ENCODE assay signal across 8 cellular contexts in genomic region chr4:149371021-149371420, GRCh38.
DNase-seq lines count a peak whose midpoint lies in the region; ATAC-seq, FAIRE-seq and TF ChIP-seq lines count a peak whose summit lies in the region.

No MANE protein-coding gene starts in this region.

- DNase-seq in GM12865 (ENCODE audit: low read depth): peak; percentile 58
- peak; percentile 91 for DNase-seq in GM23338 (ENCODE audit: low spot score)
- peak; percentile 77 to 90 for DNase-seq in Kasumi-1 (lab: John Stamatoyannopoulos, UW)
- DNase-seq in SK-MEL-5 (ENCODE audit: low read depth, low spot score): peak; percentile 70
- DNase-seq in fibroblast of villous mesenchyme (ENCODE audit: low read depth): peak; percentile 53
- peak; percentile 36 for DNase-seq in small intestine
- DNase-seq in activated CD8-positive, alpha-beta memory T cell treated with anti-CD3 and anti-CD28 coated beads, Interleukin-2, amount 50 U/mL, for 48 hours: no peak
- no peak for DNase-seq in stimulated activated effector memory CD8-positive, alpha-beta T cell treated with anti-CD3 and anti-CD28 coated beads, Interleukin-12 subunit alpha, Interleukin-12 subunit beta, amount 100 ng/mL, for 72 hours (ENCODE audit: low spot score in 2 of 2)

- H3K27me3 Mint-ChIP-seq in GM23338 (ENCODE audit: insufficient read depth, low read depth, poor library complexity): no peaks in the 10 kb centered on the region

- H3K4me1 Mint-ChIP-seq in GM23338: no peaks in the 10 kb centered on the region
- H3K4me1 Mint-ChIP-seq in stimulated activated effector memory CD8-positive, alpha-beta T cell treated with anti-CD3 and anti-CD28 coated beads, Interleukin-12 subunit alpha, Interleukin-12 subunit beta, amount 100 ng/mL, for 72 hours: no peaks in the 10 kb centered on the region

- no peaks in the 10 kb centered on the region for H4K20me1 ChIP-seq in GM23338 (replicated peaks; ENCODE audit: insufficient read depth)

- H3K4me3 Mint-ChIP-seq in GM23338: no peak overlapping the region
- no peak overlapping the region for H3K4me3 Mint-ChIP-seq in stimulated activated effector memory CD8-positive, alpha-beta T cell treated with anti-CD3 and anti-CD28 coated beads, Interleukin-12 subunit alpha, Interleukin-12 subunit beta, amount 100 ng/mL, for 72 hours

- peak overlapping the region; percentile 56; the same call in 1 of the 2 replicates for H2AFZ ChIP-seq in GM23338

- H3K4me1 ChIP-seq in GM23338 (ENCODE audit: insufficient read depth) (no peaks in the 10 kb centered on the region), small intestine (ENCODE audit: control insufficient read depth in 2 of 2, insufficient read depth in 1 of 2, low read depth in 1 of 2, low read length in 1 of 2) (no peaks in the 10 kb centered on the region)

- TF ChIP-seq CTCF in GM12865 (IDR thresholded peaks at IDR 0.05; ENCODE audit: insufficient read depth, low read depth, low read length, missing control alignments) (peak; percentile 25), GM23338 (conservative IDR thresholded peaks at IDR 0.05; ENCODE audit: low read depth in 2 of 2) (peak; percentile 60 to 70), fibroblast of villous mesenchyme (IDR thresholded peaks at IDR 0.05; ENCODE audit: insufficient read depth, low read depth, low read length) (peak; percentile 43)

- H3K9me3 Mint-ChIP-seq in GM23338: no peaks in the 10 kb centered on the region
- peaks cover 2% of the 10 kb centered on the region for H3K9me3 Mint-ChIP-seq in stimulated activated effector memory CD8-positive, alpha-beta T cell treated with anti-CD3 and anti-CD28 coated beads, Interleukin-12 subunit alpha, Interleukin-12 subunit beta, amount 100 ng/mL, for 72 hours

- no peaks in the 10 kb centered on the region for H3F3A ChIP-seq in GM23338 (replicated peaks; ENCODE audit: low read depth)

- no peak overlapping the region for H3K27ac Mint-ChIP-seq in GM23338
- no peak overlapping the region for H3K27ac Mint-ChIP-seq in stimulated activated effector memory CD8-positive, alpha-beta T cell treated with anti-CD3 and anti-CD28 coated beads, Interleukin-12 subunit alpha, Interleukin-12 subunit beta, amount 100 ng/mL, for 72 hours

- H3K36me3 Mint-ChIP-seq in GM23338 (ENCODE audit: low read depth): no peaks in the 10 kb centered on the region
- H3K36me3 Mint-ChIP-seq in stimulated activated effector memory CD8-positive, alpha-beta T cell treated with anti-CD3 and anti-CD28 coated beads, Interleukin-12 subunit alpha, Interleukin-12 subunit beta, amount 100 ng/mL, for 72 hours: no peaks in the 10 kb centered on the region

- no peaks in the 10 kb centered on the region for H3K9me3 ChIP-seq in small intestine (ENCODE audit: control insufficient read depth, low read depth)

- no peaks in the 10 kb centered on the region for H3K27me3 ChIP-seq in GM23338 (ENCODE audit: insufficient read depth)
- H3K27me3 ChIP-seq in small intestine (ENCODE audit: control insufficient read depth in 2 of 2, insufficient read depth in 2 of 2, low read length in 2 of 2): no peaks in the 10 kb centered on the region

- in situ Hi-C loops in SK-MEL-5 (cut with HindIII; ENCODE audit: low pct_unique_long_range_greater_than_20kb, low sequenced_read_pairs): no loop called here

- H3K36me3 ChIP-seq in GM23338 (ENCODE audit: insufficient read depth) (no peaks in the 10 kb centered on the region), small intestine (ENCODE audit: control insufficient read depth in 2 of 2, insufficient read depth in 2 of 2, low read length in 2 of 2) (no peaks in the 10 kb centered on the region)

- FAIRE-seq in small intestine (lab: Jason Lieb, UNC): no peak

- H3K9me2 ChIP-seq in GM23338 (ENCODE audit: insufficient read depth): no peaks in the 10 kb centered on the region

- ATAC-seq in GM23338: peak; percentile 96
- ATAC-seq in stimulated activated effector memory CD8-positive, alpha-beta T cell treated with anti-CD3 and anti-CD28 coated beads, Interleukin-12 subunit alpha, Interleukin-12 subunit beta, amount 100 ng/mL, for 72 hours: no peak

- H3K27ac ChIP-seq in GM23338 (ENCODE audit: low read depth) (no peak overlapping the region), small intestine (ENCODE audit: low read depth in 1 of 2, low read length in 1 of 2) (no peak overlapping the region)

- H3K4me3 ChIP-seq in GM12865 (ENCODE audit: low read depth, low read length) (no peak overlapping the region), GM23338 (no peak overlapping the region), fibroblast of villous mesenchyme (ENCODE audit: low read depth, low read length) (no peak overlapping the region), small intestine (ENCODE audit: low read depth in 1 of 2, low read length in 2 of 2) (no peak overlapping the region)

- no peaks in the 10 kb centered on the region for H3K79me2 ChIP-seq in GM23338 (replicated peaks; ENCODE audit: insufficient read depth)

- no peak overlapping the region for H3K4me2 ChIP-seq in GM23338

- WGBS in small intestine, 3 donors: 20 to 28% (median 25%) methylated on average over 3 of the region's 3 CpGs

TF ChIP-seq in GM23338, 12 proteins besides CTCF, POLR2A, EP300 and RAD21:
- TF ChIP-seq POLR2AphosphoS5 (IDR thresholded peaks at IDR 0.05; ENCODE audit: low read depth) (no peak), ETS1 (IDR thresholded peaks at IDR 0.05) (no peak), ZNF114 (CRISPR knock-in tag; IDR thresholded peaks at IDR 0.05) (no peak), CREB1 (CRISPR knock-in tag; IDR thresholded peaks at IDR 0.05; ENCODE audit: low read depth) (no peak), NANOG (IDR thresholded peaks at IDR 0.05; ENCODE audit: borderline replicate concordance) (no peak), EZH2 (IDR thresholded peaks at IDR 0.05; ENCODE audit: low read depth, unreplicated experiment) (no peak), EZH2phosphoT487 (IDR thresholded peaks at IDR 0.05; ENCODE audit: unreplicated experiment) (no peak), ZNF331 (CRISPR knock-in tag; IDR thresholded peaks at IDR 0.05; ENCODE audit: low read depth) (no peak)
TF ChIP-seq in GM23338: peak in this region for 0.

Comparison
In these comparisons a context has a peak if more than half of its experiments do, and no peak if none do; other contexts are left out.
1. DNase-seq: peak in GM12865 (single experiment), GM23338 (single experiment), Kasumi-1 (2 of 2), SK-MEL-5 (single experiment), fibroblast of villous mesenchyme (single experiment) and small intestine (single experiment); none in activated CD8-positive, alpha-beta memory T cell treated with anti-CD3 and anti-CD28 coated beads, Interleukin-2, amount 50 U/mL, for 48 hours (single experiment) and stimulated activated effector memory CD8-positive, alpha-beta T cell treated with anti-CD3 and anti-CD28 coated beads, Interleukin-12 subunit alpha, Interleukin-12 subunit beta, amount 100 ng/mL, for 72 hours (0 of 2).
2. Peak in every context shown above with its lines, with median percentiles within 50 percentile points of each other: CTCF ChIP-seq.